Comparison of ENCODE assay signal across 22 cellular contexts in the genomic region with DNA sequence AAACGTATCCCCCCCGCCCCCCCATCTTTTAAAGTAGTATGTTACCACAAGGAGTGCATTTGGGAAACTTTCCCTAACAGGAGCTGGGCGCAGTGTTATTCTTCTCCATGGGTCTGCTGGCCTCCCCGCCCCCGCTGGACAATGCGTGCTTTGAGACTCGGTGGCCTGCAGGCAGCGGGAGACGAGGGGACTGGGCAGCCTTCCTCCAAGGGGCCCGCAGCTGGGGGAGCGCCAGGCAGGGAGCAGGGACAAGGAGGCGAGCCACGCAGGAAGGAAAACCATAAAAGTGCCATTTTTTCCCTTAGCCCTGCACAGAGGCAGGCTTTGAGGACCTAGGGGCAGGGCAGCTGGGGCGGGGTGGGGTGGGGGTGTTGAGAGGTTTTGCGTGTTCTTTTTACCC. TPM values are rescaled to one million over a fixed set of nuclear protein-coding genes. Genes with fewer than 3 reads are reported as not detected.
DNase-seq lines count a peak whose midpoint lies in the region; ATAC-seq and TF ChIP-seq lines count a peak whose summit lies in the region.
"Had no signal": no experiment of that assay in that cellular context is flagged by ENCODE, and none has a peak within 500 bp of the region (broad histone marks: within the 10 kb centered on the region; RNA-seq: fewer than 3 reads in every experiment).

No MANE protein-coding gene starts in this region.

- H3K4me1 Mint-ChIP-seq in naive B cell, result peaks cover 5 to 17% (median 10%) of the 10 kb centered on the region in 3 donors
- H3K4me1 Mint-ChIP-seq in natural killer cell treated with Interleukin-12 subunit alpha and Interleukin-12 subunit beta and Interleukin-15 and Interleukin-18, amount 100 ng/mL, for 72 hours (ENCODE audit: low read depth in 2 of 2), result peaks cover 0 to 7% of the 10 kb centered on the region in 2 donors

- peak overlapping the region in 6 of 8 donors; percentile 30 to 86 (median 55) for H3K4me3 Mint-ChIP-seq in naive B cell
- no peak overlapping the region for H3K4me3 Mint-ChIP-seq in natural killer cell treated with Interleukin-12 subunit alpha and Interleukin-12 subunit beta and Interleukin-15 and Interleukin-18, amount 100 ng/mL, for 72 hours
- H3K4me3 Mint-ChIP-seq: activated CD8-positive, alpha-beta T cell treated with anti-CD3 and anti-CD28 coated beads for 36 hours had no signal

- peak overlapping the region in 3 of 6 donors; percentile 68 to 76 (median 69) for H3K27ac Mint-ChIP-seq in naive B cell
- no peak overlapping the region for H3K27ac Mint-ChIP-seq in natural killer cell treated with Interleukin-12 subunit alpha and Interleukin-12 subunit beta and Interleukin-15 and Interleukin-18, amount 100 ng/mL, for 72 hours
- H3K27ac Mint-ChIP-seq: activated CD8-positive, alpha-beta T cell treated with anti-CD3 and anti-CD28 coated beads for 36 hours; CD14-positive monocyte; effector memory CD8-positive, alpha-beta T cell had no signal

- no peak for ATAC-seq in naive B cell (ENCODE audit: low read depth in 2 of 2)
- ATAC-seq in natural killer cell treated with Interleukin-12 subunit alpha and Interleukin-12 subunit beta and Interleukin-15 and Interleukin-18, amount 100 ng/mL, for 72 hours, result no peak
- ATAC-seq: activated CD8-positive, alpha-beta T cell treated with anti-CD3 and anti-CD28 coated beads for 36 hours; activated T-cell treated with anti-CD3 and anti-CD28 coated beads, Interleukin-2, amount 50 U/mL, for 72 hours; effector memory CD8-positive, alpha-beta T cell; psoas muscle; upper lobe of right lung had no signal

- peak overlapping the region; percentile 79 for H3K27ac ChIP-seq in temporal lobe (ENCODE audit: low read depth, low read length)
- H3K27ac ChIP-seq: 22Rv1, cardiac muscle cell, psoas muscle, RWPE1, upper lobe of right lung had no signal

- H3K36me3 Mint-ChIP-seq in naive B cell, result peaks cover 0 to 36% of the 10 kb centered on the region in 2 donors
- H3K36me3 Mint-ChIP-seq in natural killer cell treated with Interleukin-12 subunit alpha and Interleukin-12 subunit beta and Interleukin-15 and Interleukin-18, amount 100 ng/mL, for 72 hours, result peaks cover 34% of the 10 kb centered on the region

- peaks cover 0 to 70% (median 27%) of the 10 kb centered on the region in 7 donors for H3K9me3 Mint-ChIP-seq in naive B cell
- peaks cover 13% of the 10 kb centered on the region for H3K9me3 Mint-ChIP-seq in natural killer cell treated with Interleukin-12 subunit alpha and Interleukin-12 subunit beta and Interleukin-15 and Interleukin-18, amount 100 ng/mL, for 72 hours

- H3K27me3 Mint-ChIP-seq in naive B cell, result peaks cover 90 to 99% (median 97%) of the 10 kb centered on the region in 3 donors
- H3K27me3 Mint-ChIP-seq in natural killer cell treated with Interleukin-12 subunit alpha and Interleukin-12 subunit beta and Interleukin-15 and Interleukin-18, amount 100 ng/mL, for 72 hours, result peaks cover 75 to 90% of the 10 kb centered on the region in 2 donors

- peak in 2 of 3 experiments; percentile 45 to 56 for DNase-seq in NCI-H1417 (lab: John Stamatoyannopoulos, UW)
- DNase-seq in NCI-H1417 treated with DMSO at 0.1 percent for 48 hours (lab: John Stamatoyannopoulos, UW), result no peak
- peak; percentile 87 for DNase-seq in globus pallidus (ENCODE audit: low spot score)
- no peak for DNase-seq in naive B cell
- DNase-seq in natural killer cell treated with Interleukin-12 subunit alpha and Interleukin-12 subunit beta and Interleukin-15 and Interleukin-18, amount 100 ng/mL, for 72 hours (ENCODE audit: low spot score), result no peak
- no peak for DNase-seq in HPDE6-E6E7 (ENCODE audit: extremely low spot score)
- no peak for DNase-seq in GM20000 (ENCODE audit: low spot score)
- DNase-seq: activated CD8-positive, alpha-beta T cell treated with anti-CD3 and anti-CD28 coated beads for 36 hours; activated T-cell treated with anti-CD3 and anti-CD28 coated beads, Interleukin-2, amount 50 U/mL, for 72 hours; DMS79; effector memory CD8-positive, alpha-beta T cell; NCI-H1694; psoas muscle; stimulated activated naive CD4-positive, alpha-beta T cell treated with Interleukin-2 at 50 U/mL for 16 hours; upper lobe of right lung had no signal

- TF ChIP-seq CTCF in GM20000 (IDR thresholded peaks at IDR 0.05; ENCODE audit: extremely low read depth, missing control alignments), result no peak

RNA-seq across cellular contexts. Expression of gene SOX2, which starts 14.1 kb away (rescaled TPM):
- not detected for polyA plus RNA-seq in naive B cell (ENCODE audit: low read depth in 6 of 6)
- total RNA-seq in temporal lobe, result 72.0 TPM
- total RNA-seq in natural killer cell treated with Interleukin-12 subunit alpha and Interleukin-12 subunit beta and Interleukin-15 and Interleukin-18, amount 100 ng/mL, for 72 hours, result not detected
- total RNA-seq: activated CD8-positive, alpha-beta T cell treated with anti-CD3 and anti-CD28 coated beads for 36 hours; HT1080; myocyte; psoas muscle had no signal
- polyA plus RNA-seq: cardiac muscle cell, CD14-positive monocyte had no signal

Comparison
In these comparisons a context has a peak if more than half of its experiments do, and no peak if none do; other contexts are left out.
1. DNase-seq: peak in NCI-H1417 (2 of 3) and globus pallidus (single experiment); none in NCI-H1417 treated with DMSO at 0.1 percent for 48 hours (single experiment), naive B cell (single experiment), natural killer cell treated with Interleukin-12 subunit alpha and Interleukin-12 subunit beta and Interleukin-15 and Interleukin-18, amount 100 ng/mL, for 72 hours (single experiment), HPDE6-E6E7 (single experiment) and GM20000 (single experiment).
2. RNA of gene SOX2, which starts 14.1 kb away (total RNA-seq): 72.0 TPM in temporal lobe (single experiment); not detected in natural killer cell treated with Interleukin-12 subunit alpha and Interleukin-12 subunit beta and Interleukin-15 and Interleukin-18, amount 100 ng/mL, for 72 hours; every median in the first group is over 10 times any median in the second.